9 cellular contexts compared by ENCODE assay signal in genomic region chr20:16709017-16709416, GRCh38. TPM values are rescaled to one million over a fixed set of nuclear protein-coding genes. Genes with fewer than 3 reads are reported as not detected.
A peak's percentile ranks its signal among the peaks of the same experiment; 100 is the strongest.
DNase-seq lines count a peak whose midpoint lies in the region; ATAC-seq and TF ChIP-seq lines count a peak whose summit lies in the region.
"Had no signal": no experiment of that assay in that cellular context is flagged by ENCODE, and none has a peak within 500 bp of the region (broad histone marks: within the 10 kb centered on the region; RNA-seq: fewer than 3 reads in every experiment).

No MANE protein-coding gene starts in this region.

- TF ChIP-seq POLR2A in ovary (IDR thresholded peaks at IDR 0.05) (no peak), testis (IDR thresholded peaks at IDR 0.05) (no peak), heart left ventricle (IDR thresholded peaks at IDR 0.05) (no peak)

- H3K27me3 Mint-ChIP-seq in activated naive CD8-positive, alpha-beta T cell treated with anti-CD3 and anti-CD28 coated beads, Interleukin-2, amount 50 U/mL, for 24 hours, result peaks cover 9% of the 10 kb centered on the region

- peak overlapping the region; percentile 21 for H3K27ac Mint-ChIP-seq in activated naive CD8-positive, alpha-beta T cell treated with anti-CD3 and anti-CD28 coated beads, Interleukin-2, amount 50 U/mL, for 24 hours

- H3K36me3 Mint-ChIP-seq in activated naive CD8-positive, alpha-beta T cell treated with anti-CD3 and anti-CD28 coated beads, Interleukin-2, amount 50 U/mL, for 24 hours (ENCODE audit: low read depth), result no peaks in the 10 kb centered on the region

- H3K27ac ChIP-seq in ovary (no peak overlapping the region), testis (no peak overlapping the region), heart left ventricle (no peak overlapping the region)

- no peaks in the 10 kb centered on the region for H3K36me3 ChIP-seq in ovary
- no peaks in the 10 kb centered on the region for H3K36me3 ChIP-seq in testis (ENCODE audit: low read depth, missing control alignments)
- H3K36me3 ChIP-seq in heart left ventricle, result no peaks in the 10 kb centered on the region

- no peak for DNase-seq in activated naive CD8-positive, alpha-beta T cell treated with anti-CD3 and anti-CD28 coated beads, Interleukin-2, amount 50 U/mL, for 24 hours
- DNase-seq in ovary, result no peak
- DNase-seq in testis, result no peak
- DNase-seq in Kasumi-1 (lab: John Stamatoyannopoulos, UW), result no peak
- DNase-seq in heart left ventricle, result no peak

- H3K4me3 Mint-ChIP-seq in activated naive CD8-positive, alpha-beta T cell treated with anti-CD3 and anti-CD28 coated beads, Interleukin-2, amount 50 U/mL, for 24 hours, result no peak overlapping the region

- H3K4me1 ChIP-seq in ovary (ENCODE audit: insufficient read depth) (no peaks in the 10 kb centered on the region), testis (no peaks in the 10 kb centered on the region), heart left ventricle (peaks cover 0 to 2% (median 0%) of the 10 kb centered on the region in 12 donors)

- no peak for TF ChIP-seq EP300 in ovary (IDR thresholded peaks at IDR 0.05)

- no peak for TF ChIP-seq CTCF in ovary (IDR thresholded peaks at IDR 0.05)
- no peak for TF ChIP-seq CTCF in testis (IDR thresholded peaks at IDR 0.05)
- TF ChIP-seq CTCF in heart left ventricle (IDR thresholded peaks at IDR 0.05), result no peak

- H3K9me3 Mint-ChIP-seq in activated naive CD8-positive, alpha-beta T cell treated with anti-CD3 and anti-CD28 coated beads, Interleukin-2, amount 50 U/mL, for 24 hours, result peaks cover 10% of the 10 kb centered on the region

- no peak overlapping the region for H3K4me3 ChIP-seq in ovary
- H3K4me3 ChIP-seq in testis, result no peak overlapping the region
- no peak overlapping the region for H3K4me3 ChIP-seq in heart left ventricle

- H3K9me3 ChIP-seq in ovary, result no peaks in the 10 kb centered on the region
- H3K9me3 ChIP-seq in testis, result no peaks in the 10 kb centered on the region
- no peaks in the 10 kb centered on the region for H3K9me3 ChIP-seq in heart left ventricle

- H3K27me3 ChIP-seq in ovary (no peaks in the 10 kb centered on the region), testis (no peaks in the 10 kb centered on the region), heart left ventricle (peaks cover 0 to 5% (median 0%) of the 10 kb centered on the region in 9 donors)

- peaks cover 24% of the 10 kb centered on the region for H3K4me1 Mint-ChIP-seq in activated naive CD8-positive, alpha-beta T cell treated with anti-CD3 and anti-CD28 coated beads, Interleukin-2, amount 50 U/mL, for 24 hours

- ATAC-seq in GM18508 (IDR thresholded peaks at IDR 0.05; ENCODE audit: insufficient read depth, unreplicated experiment) (peak; percentile 76), GM21381 (IDR thresholded peaks at IDR 0.05; ENCODE audit: unreplicated experiment) (peak; percentile 83), HG03354 (IDR thresholded peaks at IDR 0.05; ENCODE audit: poor library complexity, severe bottlenecking, unreplicated experiment) (peak; percentile 87), heart left ventricle (no peak)
- ATAC-seq in activated naive CD8-positive, alpha-beta T cell treated with anti-CD3 and anti-CD28 coated beads, Interleukin-2, amount 50 U/mL, for 24 hours, result peak; percentile 54

- intact Hi-C loops in ovary (cut with DNase I), result no loop called here
- intact Hi-C loops in testis (cut with DNase I; ENCODE audit: low total_unique reads), result no loop called here
- intact Hi-C loops in heart left ventricle (cut with DNase I), result loop anchor here in 3 of 10 donors (10.0 kb wide), 1 partner anchor 56 kb away; no protein-coding TSS in a partner anchor

RNA-seq across cellular contexts. Expression of gene SNRPB2, which starts 20.8 kb away (rescaled TPM):
- total RNA-seq in ovary (10 to 100 TPM; 20.6 to 53.4 (median 44.1) TPM), testis (10 to 100 TPM; 32.8 to 35.3 TPM), heart left ventricle (10 to 100 TPM; 20.2 to 39.6 (median 31.3) TPM)
- polyA plus RNA-seq in ovary (10 to 100 TPM; 64.6 to 67.4 TPM), testis (ENCODE audit: insufficient read depth, low read depth, low replicate concordance) (47.9 TPM), heart left ventricle (10 to 100 TPM; 41.9 to 60.9 TPM)

RNA-seq across cellular contexts. Expression of gene OTOR, which starts 39.1 kb away (rescaled TPM):
- not detected for total RNA-seq in ovary
- polyA plus RNA-seq in ovary, result not detected
- total RNA-seq in testis, result not detected
- not detected for polyA plus RNA-seq in testis (ENCODE audit: insufficient read depth, low read depth, low replicate concordance)
- not detected for total RNA-seq in heart left ventricle
- not detected for polyA plus RNA-seq in heart left ventricle
- total RNA-seq: T-helper 1 cell treated with Interleukin-12 subunit alpha and Interleukin-12 subunit beta and Interleukin-4 antibody, amounts not matched to agents 30 ng/mL and 1 ng/mL, for 36 hours had no signal

Comparison
In these comparisons a context has a peak if more than half of its experiments do, and no peak if none do; other contexts are left out.
1. ATAC-seq: peak in GM18508 (single experiment), GM21381 (single experiment), HG03354 (single experiment) and activated naive CD8-positive, alpha-beta T cell treated with anti-CD3 and anti-CD28 coated beads, Interleukin-2, amount 50 U/mL, for 24 hours (single experiment); none in heart left ventricle (0 of 4).